In the genomic region with DNA sequence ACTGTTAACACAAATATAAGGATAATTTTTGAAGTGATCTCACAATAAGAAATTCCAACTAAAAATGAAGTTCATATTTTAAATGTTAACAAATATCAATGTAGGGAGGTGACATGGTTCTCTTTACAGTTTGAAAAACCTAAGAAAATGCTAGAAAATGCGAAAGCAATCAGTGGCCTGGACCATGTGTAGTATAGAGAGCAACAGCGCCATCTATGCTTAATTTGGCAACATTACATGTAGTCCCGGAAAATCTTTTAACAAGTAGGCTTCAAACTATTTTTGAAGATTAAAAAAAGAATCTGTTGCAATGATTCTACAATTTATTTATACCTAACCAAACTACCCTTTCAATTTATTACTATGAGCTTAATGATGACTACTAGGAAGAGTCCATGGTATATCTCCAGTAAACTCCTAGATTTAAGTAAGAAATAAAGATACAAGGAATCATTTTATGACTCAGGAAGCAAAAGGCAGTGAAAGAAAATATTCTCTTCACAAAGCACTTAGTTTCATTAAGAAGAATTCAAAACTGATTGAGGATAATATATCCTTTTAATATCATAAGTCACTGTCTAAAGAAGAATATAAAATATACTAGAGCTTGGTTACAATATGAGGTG, we compare ENCODE assay signal across 8 cellular contexts. TPM values are rescaled to one million over a fixed set of nuclear protein-coding genes. Genes with fewer than 3 reads are reported as not detected.
DNase-seq lines count a peak whose midpoint lies in the region; ATAC-seq and TF ChIP-seq lines count a peak whose summit lies in the region.

No MANE protein-coding gene starts in this region.

- peaks cover 34% of the 10 kb centered on the region for H3K36me3 ChIP-seq in IMR-90 (ENCODE audit: control insufficient read depth, insufficient read depth, low read length)
- H3K36me3 ChIP-seq in endocrine pancreas (ENCODE audit: control insufficient read depth, insufficient read depth, low read length): no peaks in the 10 kb centered on the region
- peaks cover 33 to 56% of the 10 kb centered on the region in 2 experiments for H3K36me3 ChIP-seq in mesenchymal stem cell (ENCODE audit: control insufficient read depth in 1 of 2, insufficient read depth in 2 of 2, low read depth in 1 of 2, low read length in 2 of 2)

- no peak overlapping the region for H3K9ac ChIP-seq in IMR-90 (ENCODE audit: low read depth, low read length)
- H3K9ac ChIP-seq in endocrine pancreas (ENCODE audit: control insufficient read depth, insufficient read depth, low read length): no peak overlapping the region
- H3K9ac ChIP-seq in mesenchymal stem cell (ENCODE audit: low read length): no peak overlapping the region

- TF ChIP-seq CTCF in IMR-90 (conservative IDR thresholded peaks at IDR 0.05; ENCODE audit: low read depth, low read length): peak; percentile 87

- H4K20me1 ChIP-seq in IMR-90 (ENCODE audit: insufficient read depth, low read length): no peaks in the 10 kb centered on the region; the same call in 1 of the 2 replicates

- H3K56ac ChIP-seq in IMR-90 (ENCODE audit: extremely low read depth, insufficient read depth, low read length): no peak overlapping the region

- in situ Hi-C loops in IMR-90 (cut with MboI; ENCODE audit: low sequenced_read_pairs): loop anchor here (10.0 to 25.0 kb wide), 2 partner anchors 855 to 937 kb away; no protein-coding TSS in a partner anchor

- TF ChIP-seq RAD21 in IMR-90 (IDR thresholded peaks at IDR 0.05; ENCODE audit: low read length): peak; percentile 83

- no TSS peak for BruUV-seq in IMR-90 (replicated peaks; lab: Mats Ljungman, UMichigan)

- CTCF ChIA-PET in IMR-90 (lab: Yijun Ruan, JAX): interaction anchor here (0.6 to 1.6 kb wide), 8 partner anchors 8 to 1686 kb away, joined by 3 to 4 read pairs (median 3); no protein-coding TSS in a partner anchor

- H3K27ac ChIP-seq in IMR-90 (ENCODE audit: insufficient read depth, low read length): no peak overlapping the region
- H3K27ac ChIP-seq in mesenchymal stem cell (ENCODE audit: low read length, poor library complexity, severe bottlenecking): no peak overlapping the region

- H3K4ac ChIP-seq in IMR-90 (ENCODE audit: low read depth, low read length): no peak overlapping the region
- H3K4ac ChIP-seq in mesenchymal stem cell (ENCODE audit: low read depth in 1 of 2, low read length in 2 of 2): no peak overlapping the region

- no peak overlapping the region for H4K91ac ChIP-seq in IMR-90 (ENCODE audit: insufficient read depth, low read depth, low read length)
- H4K91ac ChIP-seq in mesenchymal stem cell (ENCODE audit: low read length): no peak overlapping the region

- H3K23ac ChIP-seq in IMR-90 (ENCODE audit: low read depth, low read length): no peak overlapping the region
- no peak overlapping the region for H3K23ac ChIP-seq in mesenchymal stem cell (ENCODE audit: low read length in 2 of 2)

- H3K79me1 ChIP-seq in IMR-90 (ENCODE audit: low read depth in 1 of 2, low read length in 2 of 2) (peaks cover 3 to 7% of the 10 kb centered on the region in 2 experiments; a peak in 2 of 4 replicates), mesenchymal stem cell (replicated peaks; ENCODE audit: low read length, poor library complexity, severe bottlenecking) (peaks cover 30% of the 10 kb centered on the region)

- H4K8ac ChIP-seq in IMR-90 (ENCODE audit: low read depth in 2 of 2, low read length in 2 of 2): no peak overlapping the region
- no peak overlapping the region for H4K8ac ChIP-seq in mesenchymal stem cell (ENCODE audit: low read length)

- H2BK120ac ChIP-seq in IMR-90 (ENCODE audit: low read depth, low read length) (no peak overlapping the region), mesenchymal stem cell (ENCODE audit: low read depth, low read length) (no peak overlapping the region)

- intact Hi-C loops in IMR-90 (cut with micrococcal nuclease): loop anchor here (2.0 to 10.0 kb wide), 5 partner anchors 57 to 1145 kb away; a partner anchor contains a TSS

- no peak overlapping the region for H2BK12ac ChIP-seq in mesenchymal stem cell (ENCODE audit: low read length in 2 of 2)

- no peak for TF ChIP-seq POLR2A in IMR-90 (IDR thresholded peaks at IDR 0.05; ENCODE audit: low read depth, low read length)

- no peak overlapping the region for H2AK5ac ChIP-seq in IMR-90 (ENCODE audit: low read depth, low read length)
- no peak overlapping the region for H2AK5ac ChIP-seq in mesenchymal stem cell (ENCODE audit: low read length, severe bottlenecking)

- no peak overlapping the region for H2AK9ac ChIP-seq in IMR-90 (replicated peaks; ENCODE audit: low read depth, low read length, poor library complexity)

- dilution Hi-C loops in IMR-90 (cut with HindIII; ENCODE audit: low sequenced_read_pairs, unreplicated experiment): no loop called here

- H2BK5ac ChIP-seq in IMR-90 (ENCODE audit: low read depth, low read length, poor library complexity, severe bottlenecking) (no peak overlapping the region), mesenchymal stem cell (ENCODE audit: low read depth, low read length, poor library complexity, severe bottlenecking) (no peak overlapping the region)

- 0 out of 2 replicates have a peak, but pooled peaks cover 2% of the 10 kb centered on the region for H3K9me1 ChIP-seq in IMR-90 (ENCODE audit: insufficient read depth, low read length)

- H3K27me3 ChIP-seq in IMR-90 (ENCODE audit: control insufficient read depth, insufficient read depth, low read length): no peaks in the 10 kb centered on the region
- no peaks in the 10 kb centered on the region for H3K27me3 ChIP-seq in endocrine pancreas (ENCODE audit: control insufficient read depth, insufficient read depth, low read length)
- H3K27me3 ChIP-seq in mesenchymal stem cell (ENCODE audit: control insufficient read depth in 1 of 2, insufficient read depth in 1 of 2, low read length in 2 of 2): no peaks in the 10 kb centered on the region

- H2BK15ac ChIP-seq in IMR-90 (ENCODE audit: low read depth, low read length): no peak overlapping the region
- no peak overlapping the region for H2BK15ac ChIP-seq in mesenchymal stem cell (ENCODE audit: low read depth, poor library complexity, severe bottlenecking)

- H3K14ac ChIP-seq in IMR-90 (replicated peaks; ENCODE audit: low read depth, low read length) (no peak overlapping the region), mesenchymal stem cell (ENCODE audit: low read length in 2 of 2) (no peak overlapping the region)

- H4K5ac ChIP-seq in IMR-90 (ENCODE audit: low read depth, low read length): no peak overlapping the region

- ATAC-seq in IMR-90 (ENCODE audit: low read depth) (peak; percentile 91), GM19035 (IDR thresholded peaks at IDR 0.05; ENCODE audit: unreplicated experiment) (no peak), GM21360 (IDR thresholded peaks at IDR 0.05; ENCODE audit: unreplicated experiment) (no peak), GM21515 (IDR thresholded peaks at IDR 0.05; ENCODE audit: unreplicated experiment) (no peak)

- H3K9me3 ChIP-seq in IMR-90 (ENCODE audit: control insufficient read depth, insufficient read depth, low read length) (no peaks in the 10 kb centered on the region), endocrine pancreas (ENCODE audit: control insufficient read depth, low read length) (no peaks in the 10 kb centered on the region), mesenchymal stem cell (ENCODE audit: control insufficient read depth, low read length) (no peaks in the 10 kb centered on the region)

- H3K4me2 ChIP-seq in IMR-90 (ENCODE audit: low read depth, low read length) (no peak overlapping the region), mesenchymal stem cell (ENCODE audit: low read length, poor library complexity, severe bottlenecking) (no peak overlapping the region)

- H2AFZ ChIP-seq in IMR-90 (replicated peaks; ENCODE audit: low read length, poor library complexity) (no peak overlapping the region), mesenchymal stem cell (ENCODE audit: low read depth, low read length) (no peak overlapping the region)

- H3K4me3 ChIP-seq in IMR-90 (ENCODE audit: insufficient read depth, low read depth, low read length) (no peak overlapping the region), endocrine pancreas (ENCODE audit: control insufficient read depth, insufficient read depth, low read length) (peak overlapping the region; percentile 59), mesenchymal stem cell (ENCODE audit: insufficient read depth in 1 of 2, low read depth in 1 of 2, low read length in 2 of 2) (no peak overlapping the region)

- POLR2A ChIA-PET in IMR-90 (lab: Charles Lee; ENCODE audit: unreplicated experiment): no interaction called here

- WGBS in IMR-90 (ENCODE audit: extremely low coverage in 2 of 2, insufficient read length in 1 of 2), 2 experiments: no CpG with 5 or more reads among the region's 3 CpGs
- WGBS in mesenchymal stem cell: 0% methylated on average over 1 of the region's 3 CpGs

- H2BK20ac ChIP-seq in IMR-90 (ENCODE audit: low read depth, low read length): no peak overlapping the region

- H3K18ac ChIP-seq in IMR-90 (ENCODE audit: low read depth, low read length): no peak overlapping the region
- no peak overlapping the region for H3K18ac ChIP-seq in mesenchymal stem cell (ENCODE audit: low read depth in 1 of 2, low read length in 2 of 2)

- H3K4me1 ChIP-seq in IMR-90 (ENCODE audit: control insufficient read depth, insufficient read depth, low read length): no peaks in the 10 kb centered on the region
- no peaks in the 10 kb centered on the region for H3K4me1 ChIP-seq in endocrine pancreas (ENCODE audit: control insufficient read depth, insufficient read depth, low read length)
- H3K4me1 ChIP-seq in mesenchymal stem cell (ENCODE audit: control insufficient read depth, insufficient read depth, low read depth, low read length): no peaks in the 10 kb centered on the region

- peak; percentile 15 for DNase-seq in Daoy (ENCODE audit: low read depth)
- peak; percentile 68 for DNase-seq in IMR-90
- peak; percentile 71 for DNase-seq in RKO (ENCODE audit: low spot score)
- DNase-seq in mesenchymal stem cell: peak; percentile 67

TF ChIP-seq in IMR-90, 13 proteins besides CTCF, POLR2A, EP300 and RAD21:
- peak; percentile 48; the same call in 1 of the 2 replicates for TF ChIP-seq SMC3 (IDR thresholded peaks at IDR 0.05; ENCODE audit: low read depth, low read length)
- no peak for TF ChIP-seq MXI1 (IDR thresholded peaks at IDR 0.05; ENCODE audit: borderline replicate concordance, low read depth, low read length)

RNA-seq across cellular contexts. Expression of a gene that starts 33.3 kb away (rescaled TPM):
- total RNA-seq in Daoy (2014; rRNA removed; shearing (Covaris generic)): 99.4 and 104 TPM in 2 replicates
- total RNA-seq in IMR-90 (2012; rRNA removed): 125 and 127 TPM in 2 replicates
- polyA plus RNA-seq in IMR-90 (2012; rRNA removed): 102 and 115 TPM in 2 replicates
- polyA plus RNA-seq in IMR-90 (2012; cell fraction: cytosol; rRNA removed): 65.6 and 108 TPM in 2 replicates
- 70.6 and 168 TPM in 2 replicates for polyA plus RNA-seq in IMR-90 (2012; cell fraction: nucleus; rRNA removed; ENCODE audit: low replicate concordance)
- 103 TPM for polyA plus RNA-seq in mesenchymal stem cell (2013, experiment 1 of 2)
- 102 TPM for polyA plus RNA-seq in mesenchymal stem cell (2013, experiment 2 of 2)

RNA-seq across cellular contexts. Expression of a gene that starts 38.4 kb away (rescaled TPM):
- not detected in 2 replicates for total RNA-seq in Daoy (2014; rRNA removed; shearing (Covaris generic))
- not detected in 2 replicates for total RNA-seq in IMR-90 (2012; rRNA removed)
- not detected in 2 replicates for polyA plus RNA-seq in IMR-90 (2012; rRNA removed)
- not detected in 2 replicates for polyA plus RNA-seq in IMR-90 (2012; cell fraction: cytosol; rRNA removed)
- not detected in 2 replicates for polyA plus RNA-seq in IMR-90 (2012; cell fraction: nucleus; rRNA removed; ENCODE audit: low replicate concordance)
- polyA plus RNA-seq in mesenchymal stem cell (2013, experiment 1 of 2): not detected
- not detected for polyA plus RNA-seq in mesenchymal stem cell (2013, experiment 2 of 2)

Comparison
In these comparisons a context has a peak if more than half of its experiments do, and no peak if none do; other contexts are left out.
1. DNase-seq: peak in every context shown above with its lines; median percentile 71 in RKO; 68 in IMR-90; 67 in mesenchymal stem cell; 15 in Daoy.